8 cellular contexts compared by ENCODE assay signal in the genomic region with DNA sequence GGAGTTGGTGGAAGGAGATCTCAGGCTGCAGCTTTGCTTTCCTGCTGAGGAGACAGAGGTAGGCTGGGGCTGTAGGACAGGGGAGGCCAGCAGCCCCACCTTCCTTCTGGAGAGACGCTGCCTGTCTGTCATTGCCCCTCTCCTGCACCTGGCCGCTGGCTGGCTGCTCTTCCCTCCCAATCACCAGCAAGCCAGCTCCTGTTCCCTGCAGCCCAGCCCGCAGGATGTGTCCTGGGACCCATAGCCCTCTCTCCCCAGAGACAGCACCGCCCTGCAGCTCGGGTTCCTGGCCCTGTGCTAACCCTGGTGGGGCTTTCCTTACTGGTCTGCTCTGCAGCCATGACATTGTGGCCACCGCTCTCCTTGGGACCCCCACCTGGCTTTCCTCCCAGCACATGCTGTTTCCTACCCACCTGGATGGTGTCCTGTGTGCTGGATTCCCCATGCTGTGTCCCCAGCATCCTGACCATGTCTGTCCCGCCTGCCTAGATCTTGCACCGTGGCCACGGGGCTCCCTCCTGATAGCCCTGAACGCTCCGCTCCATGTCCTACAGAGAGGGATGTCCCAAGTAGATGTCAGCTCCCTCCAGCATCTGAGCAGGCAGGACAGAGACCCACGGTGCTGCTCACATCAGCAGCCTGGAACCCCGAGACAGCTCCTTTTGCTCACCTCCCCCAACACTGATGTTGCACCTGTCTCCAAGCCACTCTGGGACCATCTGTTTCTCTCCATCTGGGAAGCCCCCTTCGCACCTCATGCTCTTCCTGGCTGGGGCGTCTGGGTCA. TPM values are rescaled to one million over a fixed set of nuclear protein-coding genes. Genes with fewer than 3 reads are reported as not detected.
DNase-seq lines count a peak whose midpoint lies in the region; ATAC-seq and TF ChIP-seq lines count a peak whose summit lies in the region.

No MANE protein-coding gene starts in this region.

- POLR2A ChIA-PET in HCT116 (lab: Charles Lee), result no interaction called here
- POLR2A ChIA-PET in activated naive CD8-positive, alpha-beta T cell treated with anti-CD3 and anti-CD28 coated beads, Interleukin-2, amount 10 ng/mL, durations not matched to agents 7 days and 5 days (lab: Charles Lee), result interaction anchor here (0.5 to 1.2 kb wide), 3 partner anchors 9 to 72 kb away, joined by 3 to 6 read pairs (median 5); no protein-coding TSS in a partner anchor

- peaks cover 22% of the 10 kb centered on the region for H3K4me1 Mint-ChIP-seq in activated naive CD8-positive, alpha-beta T cell treated with anti-CD3 and anti-CD28 coated beads, Interleukin-2, amount 10 ng/mL, durations not matched to agents 7 days and 5 days

- H3K36me3 Mint-ChIP-seq in activated naive CD8-positive, alpha-beta T cell treated with anti-CD3 and anti-CD28 coated beads, Interleukin-2, amount 10 ng/mL, durations not matched to agents 7 days and 5 days, result no peaks in the 10 kb centered on the region

- ATAC-seq in HCT116, result no peak
- ATAC-seq in activated naive CD8-positive, alpha-beta T cell treated with anti-CD3 and anti-CD28 coated beads, Interleukin-2, amount 10 ng/mL, durations not matched to agents 7 days and 5 days (ENCODE audit: low read depth), result no peak
- ATAC-seq in HG03108 (IDR thresholded peaks at IDR 0.05; ENCODE audit: unreplicated experiment), result no peak

- RAD21 ChIA-PET in HCT116 (lab: Charles Lee; ENCODE audit: low non-redundant PET in 1 of 2, low total read pairs in 2 of 2, uncharacterized antibody in 2 of 2, unreplicated experiment in 2 of 2), result no interaction called here

- H3K4me1 ChIP-seq in ACC112 (ENCODE audit: control insufficient read depth, insufficient read depth, low read length, unreplicated experiment) (peaks cover 19% of the 10 kb centered on the region), HCT116 (ENCODE audit: control insufficient read depth in 1 of 2, insufficient read depth in 2 of 2, low read length in 2 of 2) (peaks cover 16 to 35% of the 10 kb centered on the region in 2 experiments)

- H2AFZ ChIP-seq in ACC112 (ENCODE audit: low read length, unreplicated experiment), result no peak overlapping the region
- H2AFZ ChIP-seq in HCT116 (ENCODE audit: low read depth, low read length, poor library complexity, severe bottlenecking), result no peak overlapping the region

- no peak for TF ChIP-seq POLR2A in HCT116 (IDR thresholded peaks at IDR 0.05; ENCODE audit: borderline replicate concordance, extremely low read depth, insufficient read depth, insufficient read length)

- no peak overlapping the region for H3K27ac ChIP-seq in ACC112 (ENCODE audit: low read depth, low read length)
- peak overlapping the region; percentile 87; the same call in 1 of the 2 replicates for H3K27ac ChIP-seq in HCT116 (ENCODE audit: low read depth, low read length)

- intact Hi-C loops in HCT116 (cut with micrococcal nuclease), result no loop called here

- no peak for TF ChIP-seq CTCF in HCT116 (IDR thresholded peaks at IDR 0.05 in 2 of 3, conservative IDR thresholded peaks at IDR 0.05 in 1 of 3; ENCODE audit: borderline replicate concordance in 1 of 3, insufficient read depth in 1 of 3, low read depth in 2 of 3, low read length in 2 of 3)

- peak overlapping the region; percentile 78 for H3K27ac Mint-ChIP-seq in activated naive CD8-positive, alpha-beta T cell treated with anti-CD3 and anti-CD28 coated beads, Interleukin-2, amount 10 ng/mL, durations not matched to agents 7 days and 5 days

- no peaks in the 10 kb centered on the region for H3K9me3 Mint-ChIP-seq in activated naive CD8-positive, alpha-beta T cell treated with anti-CD3 and anti-CD28 coated beads, Interleukin-2, amount 10 ng/mL, durations not matched to agents 7 days and 5 days

- peak overlapping the region; percentile 85 for H3K9ac ChIP-seq in HCT116 (ENCODE audit: low read length)

- peak overlapping the region; percentile 98 for H3K4me2 ChIP-seq in HCT116 (ENCODE audit: low read length)

- TSS peak; percentile 40 for BruUV-seq in HCT116 (replicated peaks; lab: Mats Ljungman, UMichigan)

- no peaks in the 10 kb centered on the region; the same call in 1 of the 2 replicates for H4K20me1 ChIP-seq in HCT116 (ENCODE audit: insufficient read depth)

- no peak for DNase-seq in HCT116 (ENCODE audit: low read depth, low spot score)
- no peak for DNase-seq in activated naive CD8-positive, alpha-beta T cell treated with anti-CD3 and anti-CD28 coated beads, Interleukin-2, amount 10 ng/mL, durations not matched to agents 7 days and 5 days
- peak; percentile 87 for DNase-seq in mesenteric fat pad (ENCODE audit: low spot score)
- no peak for DNase-seq in middle frontal gyrus (ENCODE audit: extremely low spot score, low spot score)
- no peak for DNase-seq in globus pallidus (ENCODE audit: low spot score)
- no peak for DNase-seq in RPMI8226

- H3K36me3 ChIP-seq in ACC112 (ENCODE audit: insufficient read depth, low read length) (no peaks in the 10 kb centered on the region), HCT116 (ENCODE audit: control insufficient read depth in 1 of 2, insufficient read depth in 2 of 2, low read length in 2 of 2) (peaks cover 0 to 13% of the 10 kb centered on the region in 2 experiments; a peak in 2 of 4 replicates)

- H3K9me2 ChIP-seq in HCT116 (ENCODE audit: insufficient read depth), result no peaks in the 10 kb centered on the region

- peak overlapping the region; percentile 70 for H3K4me3 Mint-ChIP-seq in activated naive CD8-positive, alpha-beta T cell treated with anti-CD3 and anti-CD28 coated beads, Interleukin-2, amount 10 ng/mL, durations not matched to agents 7 days and 5 days

- H3K79me2 ChIP-seq in ACC112 (ENCODE audit: control insufficient read depth, insufficient read depth, low read length, unreplicated experiment), result peaks cover 37% of the 10 kb centered on the region
- H3K79me2 ChIP-seq in HCT116 (ENCODE audit: insufficient read depth, low read length), result peaks cover 38% of the 10 kb centered on the region

- H3K4me3 ChIP-seq in ACC112 (ENCODE audit: low read depth, low read length) (peak overlapping the region; percentile 92), HCT116 (replicated peaks in 1 of 2; ENCODE audit: low read depth in 1 of 2, low read length in 2 of 2) (peak overlapping the region; percentile 67 to 74)

- CTCF ChIA-PET in HCT116 (lab: Charles Lee), result interaction anchor here (1.3 kb wide), 1 partner anchor 71 kb away, joined by 3 read pairs; no protein-coding TSS in a partner anchor

- H3K9me3 ChIP-seq in HCT116 (ENCODE audit: control insufficient read depth in 1 of 2, insufficient read depth in 1 of 2, low read depth in 1 of 2, low read length in 2 of 2), result no peaks in the 10 kb centered on the region

- peaks cover 8% of the 10 kb centered on the region for H3K27me3 Mint-ChIP-seq in activated naive CD8-positive, alpha-beta T cell treated with anti-CD3 and anti-CD28 coated beads, Interleukin-2, amount 10 ng/mL, durations not matched to agents 7 days and 5 days

- no peak for TF ChIP-seq RAD21 in HCT116 (IDR thresholded peaks at IDR 0.05; ENCODE audit: low read depth)

- no peaks in the 10 kb centered on the region for H3K27me3 ChIP-seq in ACC112 (ENCODE audit: insufficient read depth, low read length)
- H3K27me3 ChIP-seq in HCT116 (ENCODE audit: insufficient read depth, low read length), result no peaks in the 10 kb centered on the region

TF ChIP-seq in HCT116, 20 proteins besides CTCF, POLR2A, EP300 and RAD21 (continues in another document):
- no peak for TF ChIP-seq CEBPB (IDR thresholded peaks at IDR 0.05; ENCODE audit: low read depth)
- no peak for TF ChIP-seq CBX3 (IDR thresholded peaks at IDR 0.05; ENCODE audit: low read depth)
- TF ChIP-seq, protein P1, sequence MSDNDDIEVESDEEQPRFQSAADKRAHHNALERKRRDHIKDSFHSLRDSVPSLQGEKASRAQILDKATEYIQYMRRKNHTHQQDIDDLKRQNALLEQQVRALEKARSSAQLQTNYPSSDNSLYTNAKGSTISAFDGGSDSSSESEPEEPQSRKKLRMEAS (IDR thresholded peaks at IDR 0.05), result no peak
- TF ChIP-seq, protein P2, sequence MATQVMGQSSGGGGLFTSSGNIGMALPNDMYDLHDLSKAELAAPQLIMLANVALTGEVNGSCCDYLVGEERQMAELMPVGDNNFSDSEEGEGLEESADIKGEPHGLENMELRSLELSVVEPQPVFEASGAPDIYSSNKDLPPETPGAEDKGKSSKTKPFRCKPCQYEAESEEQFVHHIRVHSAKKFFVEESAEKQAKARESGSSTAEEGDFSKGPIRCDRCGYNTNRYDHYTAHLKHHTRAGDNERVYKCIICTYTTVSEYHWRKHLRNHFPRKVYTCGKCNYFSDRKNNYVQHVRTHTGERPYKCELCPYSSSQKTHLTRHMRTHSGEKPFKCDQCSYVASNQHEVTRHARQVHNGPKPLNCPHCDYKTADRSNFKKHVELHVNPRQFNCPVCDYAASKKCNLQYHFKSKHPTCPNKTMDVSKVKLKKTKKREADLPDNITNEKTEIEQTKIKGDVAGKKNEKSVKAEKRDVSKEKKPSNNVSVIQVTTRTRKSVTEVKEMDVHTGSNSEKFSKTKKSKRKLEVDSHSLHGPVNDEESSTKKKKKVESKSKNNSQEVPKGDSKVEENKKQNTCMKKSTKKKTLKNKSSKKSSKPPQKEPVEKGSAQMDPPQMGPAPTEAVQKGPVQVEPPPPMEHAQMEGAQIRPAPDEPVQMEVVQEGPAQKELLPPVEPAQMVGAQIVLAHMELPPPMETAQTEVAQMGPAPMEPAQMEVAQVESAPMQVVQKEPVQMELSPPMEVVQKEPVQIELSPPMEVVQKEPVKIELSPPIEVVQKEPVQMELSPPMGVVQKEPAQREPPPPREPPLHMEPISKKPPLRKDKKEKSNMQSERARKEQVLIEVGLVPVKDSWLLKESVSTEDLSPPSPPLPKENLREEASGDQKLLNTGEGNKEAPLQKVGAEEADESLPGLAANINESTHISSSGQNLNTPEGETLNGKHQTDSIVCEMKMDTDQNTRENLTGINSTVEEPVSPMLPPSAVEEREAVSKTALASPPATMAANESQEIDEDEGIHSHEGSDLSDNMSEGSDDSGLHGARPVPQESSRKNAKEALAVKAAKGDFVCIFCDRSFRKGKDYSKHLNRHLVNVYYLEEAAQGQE (IDR thresholded peaks at IDR 0.05; ENCODE audit: low read depth), result no peak
- no peak for TF ChIP-seq SIN3A (IDR thresholded peaks at IDR 0.05; ENCODE audit: low read depth)
- no peak for TF ChIP-seq YY1 (IDR thresholded peaks at IDR 0.05; ENCODE audit: extremely low read depth, insufficient replicate concordance, low read depth, low read length)

RNA-seq across cellular contexts. Expression of a gene that starts 1.2 kb away (rescaled TPM):
- total RNA-seq in HCT116 (2021; ENCODE audit: unreplicated experiment) (229 TPM), mesenteric fat pad (87.1 TPM)
- polyA plus RNA-seq in HCT116 (2012), result 132 and 135 TPM in 2 replicates
- total RNA-seq in activated naive CD8-positive, alpha-beta T cell treated with anti-CD3 and anti-CD28 coated beads, Interleukin-2, amount 10 ng/mL, durations not matched to agents 7 days and 5 days, result 100 to 1,000 TPM; 120 to 132 TPM

RNA-seq across cellular contexts. Expression of a gene that starts 20.1 kb away (rescaled TPM):
- total RNA-seq in HCT116 (2021; ENCODE audit: unreplicated experiment), result 3.8 TPM
- polyA plus RNA-seq in HCT116 (2012), result 0.05 and 0.15 TPM in 2 replicates
- total RNA-seq in activated naive CD8-positive, alpha-beta T cell treated with anti-CD3 and anti-CD28 coated beads, Interleukin-2, amount 10 ng/mL, durations not matched to agents 7 days and 5 days, result 1 to 10 TPM; 6.4 to 6.9 TPM
- not detected for total RNA-seq in mesenteric fat pad

RNA-seq across cellular contexts. Expression of a gene that starts 56.2 kb away (rescaled TPM):
- total RNA-seq in HCT116 (2021; ENCODE audit: unreplicated experiment) (31.1 TPM), mesenteric fat pad (82.8 TPM)
- 37.8 and 43.3 TPM in 2 replicates for polyA plus RNA-seq in HCT116 (2012)
- total RNA-seq in activated naive CD8-positive, alpha-beta T cell treated with anti-CD3 and anti-CD28 coated beads, Interleukin-2, amount 10 ng/mL, durations not matched to agents 7 days and 5 days, result 1 to 10 TPM; 1.2 to 1.6 TPM

Comparison
In these comparisons a context has a peak if more than half of its experiments do, and no peak if none do; other contexts are left out.
1. RNA of a gene that starts 56.2 kb away (total RNA-seq): 82.8 TPM in mesenteric fat pad (single experiment) and 31.1 TPM in HCT116 (single experiment); 1.2 to 1.6 TPM in activated naive CD8-positive, alpha-beta T cell treated with anti-CD3 and anti-CD28 coated beads, Interleukin-2, amount 10 ng/mL, durations not matched to agents 7 days and 5 days; every median in the first group is over 10 times any median in the second.